1 cellular context compared by ENCODE assay signal in genomic region chr14:94395900-94396574, GRCh38.
TF ChIP-seq lines count a peak whose summit lies in the region.

No MANE protein-coding gene starts in this region.

TF ChIP-seq in HepG2, 621 proteins besides CTCF, POLR2A, EP300 and RAD21 (continues in another document):
- TF ChIP-seq KDM6A (CRISPR knock-in tag; IDR thresholded peaks at IDR 0.05; ENCODE audit: low read depth) (peak; percentile 90), MED13 (CRISPR knock-in tag; IDR thresholded peaks at IDR 0.05) (peak; percentile 89; the same call in 1 of the 2 replicates), ZNF234 (CRISPR knock-in tag; conservative IDR thresholded peaks at IDR 0.05) (no peak), NCOR1 (IDR thresholded peaks at IDR 0.05; ENCODE audit: borderline replicate concordance, low read length) (peak; percentile 89; the same call in 1 of the 2 replicates), HNRNPH1 (optimal IDR thresholded peaks at IDR 0.05; ENCODE audit: low read depth, low read length) (no peak), SSRP1 (CRISPR knock-in tag; IDR thresholded peaks at IDR 0.05) (peak; percentile 84; the same call in 1 of the 2 replicates), ZNF878 (CRISPR knock-in tag; IDR thresholded peaks at IDR 0.05) (peak; percentile 59; the same call in 1 of the 2 replicates), ZNF124 (CRISPR knock-in tag; IDR thresholded peaks at IDR 0.05) (peak; percentile 84), TAF1 (CRISPR knock-in tag; IDR thresholded peaks at IDR 0.05) (peak; percentile 55; the same call in 1 of the 2 replicates), THYN1 (CRISPR knock-in tag; IDR thresholded peaks at IDR 0.05; ENCODE audit: borderline replicate concordance, low read depth) (no peak), HOXA9 (CRISPR knock-in tag; IDR thresholded peaks at IDR 0.05; ENCODE audit: borderline replicate concordance) (no peak), HDAC1 (CRISPR knock-in tag; IDR thresholded peaks at IDR 0.05) (peak; percentile 96), TMF1 (CRISPR knock-in tag; IDR thresholded peaks at IDR 0.05; ENCODE audit: low read depth) (peak; percentile 67; the same call in 1 of the 2 replicates), JUN (CRISPR knock-in tag; IDR thresholded peaks at IDR 0.05) (peak; percentile 61), MBNL3 (CRISPR knock-in tag; conservative IDR thresholded peaks at IDR 0.05) (no peak), JUND (CRISPR knock-in tag; IDR thresholded peaks at IDR 0.05) (peak; percentile 23; the same call in 1 of the 2 replicates), TCF12 (IDR thresholded peaks at IDR 0.05) (no peak), TCF12 (CRISPR knock-in tag; IDR thresholded peaks at IDR 0.05) (peak; percentile 99), ZNF562 (CRISPR knock-in tag; IDR thresholded peaks at IDR 0.05; ENCODE audit: borderline replicate concordance) (no peak), STAG1 (CRISPR knock-in tag; IDR thresholded peaks at IDR 0.05) (0 out of 2 replicates have a peak, but pooled peaks have one; percentile 12), IKZF5 (CRISPR knock-in tag; IDR thresholded peaks at IDR 0.05) (peak; percentile 96), BCLAF1 (IDR thresholded peaks at IDR 0.05) (no peak), DZIP1 (CRISPR knock-in tag; IDR thresholded peaks at IDR 0.05) (no peak), SP4 (CRISPR knock-in tag; IDR thresholded peaks at IDR 0.05) (peak; percentile 51; the same call in 1 of the 2 replicates), NFE2L1 (CRISPR knock-in tag; IDR thresholded peaks at IDR 0.05; ENCODE audit: borderline replicate concordance) (no peak), NPAS2 (CRISPR knock-in tag; IDR thresholded peaks at IDR 0.05; ENCODE audit: borderline replicate concordance) (no peak), ZNF335 (CRISPR knock-in tag; IDR thresholded peaks at IDR 0.05) (no peak), FOSL2 (CRISPR knock-in tag; IDR thresholded peaks at IDR 0.05) (peak; percentile 84), ZNF235 (CRISPR knock-in tag; IDR thresholded peaks at IDR 0.05; ENCODE audit: borderline replicate concordance) (no peak), ELF1 (CRISPR knock-in tag; IDR thresholded peaks at IDR 0.05) (peak; percentile 63), MXD4 (CRISPR knock-in tag; IDR thresholded peaks at IDR 0.05) (0 out of 2 replicates have a peak, but pooled peaks have one; percentile 25), NCOA2 (CRISPR knock-in tag; IDR thresholded peaks at IDR 0.05) (peak; percentile 98), THAP7 (CRISPR knock-in tag; IDR thresholded peaks at IDR 0.05) (no peak), LCORL (IDR thresholded peaks at IDR 0.05) (peak; percentile 79; the same call in 1 of the 2 replicates), LCORL (CRISPR knock-in tag; IDR thresholded peaks at IDR 0.05) (peak; percentile 97), ZNF468 (CRISPR knock-in tag; IDR thresholded peaks at IDR 0.05) (no peak), KAT7 (CRISPR knock-in tag; IDR thresholded peaks at IDR 0.05; ENCODE audit: borderline replicate concordance) (no peak; the same call in none of the 2 replicates), TFDP1 (CRISPR knock-in tag; IDR thresholded peaks at IDR 0.05; ENCODE audit: borderline replicate concordance) (peak; percentile 64; the same call in 1 of the 2 replicates), ZNF644 (CRISPR knock-in tag; IDR thresholded peaks at IDR 0.05; ENCODE audit: low read depth) (peak; percentile 81), ZNF597 (CRISPR knock-in tag; IDR thresholded peaks at IDR 0.05) (no peak), NFATC3 (CRISPR knock-in tag; IDR thresholded peaks at IDR 0.05) (no peak), XBP1 (CRISPR knock-in tag; IDR thresholded peaks at IDR 0.05) (no peak), ZFP62 (CRISPR knock-in tag; IDR thresholded peaks at IDR 0.05) (no peak), IKZF4 (CRISPR knock-in tag; IDR thresholded peaks at IDR 0.05; ENCODE audit: borderline replicate concordance, low read depth, not compliant biosample characterization) (no peak), ZMYM3 (CRISPR knock-in tag; IDR thresholded peaks at IDR 0.05) (peak; percentile 91), ZNF782 (CRISPR knock-in tag; IDR thresholded peaks at IDR 0.05; ENCODE audit: borderline replicate concordance) (no peak), NCOA5 (CRISPR knock-in tag; IDR thresholded peaks at IDR 0.05) (no peak), SETDB1 (CRISPR knock-in tag; IDR thresholded peaks at IDR 0.05; ENCODE audit: borderline replicate concordance) (no peak), AGO2 (optimal IDR thresholded peaks at IDR 0.05; ENCODE audit: low read depth, low read length) (no peak), SRY (CRISPR knock-in tag; IDR thresholded peaks at IDR 0.05) (no peak), ZNF883 (CRISPR knock-in tag; IDR thresholded peaks at IDR 0.05; ENCODE audit: not compliant biosample characterization) (peak; percentile 44), ZNF589 (CRISPR knock-in tag; conservative IDR thresholded peaks at IDR 0.05) (0 out of 2 replicates have a peak, but pooled peaks have one; percentile 45), PHB2 (IDR thresholded peaks at IDR 0.05; ENCODE audit: partially characterized antibody) (no peak), MNT (IDR thresholded peaks at IDR 0.05) (no peak), ZNF672 (CRISPR knock-in tag; IDR thresholded peaks at IDR 0.05) (no peak), ARID5B (CRISPR knock-in tag; IDR thresholded peaks at IDR 0.05) (peak; percentile 97), EHMT2 (IDR thresholded peaks at IDR 0.05; ENCODE audit: borderline replicate concordance, low read depth, low read length) (no peak), ZNF180 (CRISPR knock-in tag; IDR thresholded peaks at IDR 0.05; ENCODE audit: borderline replicate concordance, low read depth) (no peak), ZNF773 (CRISPR knock-in tag; IDR thresholded peaks at IDR 0.05; ENCODE audit: borderline replicate concordance) (no peak), ZSCAN22 (CRISPR knock-in tag; IDR thresholded peaks at IDR 0.05) (no peak)
